8 cellular contexts compared by ENCODE assay signal in the genomic region with DNA sequence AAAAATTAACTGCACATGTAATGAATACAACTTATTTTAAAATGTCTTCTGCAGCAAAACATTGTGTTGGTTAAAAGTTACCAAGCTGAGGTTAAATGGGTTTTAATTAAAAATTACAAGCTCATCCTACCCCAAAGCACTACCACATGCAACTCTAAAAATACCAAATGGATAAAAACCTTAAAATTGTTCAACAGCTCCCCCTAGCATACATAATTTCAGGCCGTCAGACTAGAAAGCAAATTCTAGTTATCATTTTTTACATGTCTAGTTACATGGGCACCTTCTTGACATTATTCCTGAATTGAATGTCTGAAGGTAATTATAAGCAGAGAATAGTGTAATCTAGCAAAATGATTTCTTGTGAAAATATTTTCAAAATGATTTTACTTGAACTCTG.
DNase-seq lines count a peak whose midpoint lies in the region; ATAC-seq and TF ChIP-seq lines count a peak whose summit lies in the region.

No MANE protein-coding gene starts in this region.

- no peaks in the 10 kb centered on the region for H3K36me3 ChIP-seq in A673 (ENCODE audit: insufficient read depth, low read length, poor library complexity, severe bottlenecking)
- H3K36me3 ChIP-seq in upper lobe of left lung: no peaks in the 10 kb centered on the region

- no peaks in the 10 kb centered on the region for H3K9me3 ChIP-seq in A673 (ENCODE audit: low read depth, low read length, poor library complexity, severe bottlenecking)
- no peaks in the 10 kb centered on the region for H3K9me3 ChIP-seq in upper lobe of left lung

- TF ChIP-seq CTCF in A673 (conservative IDR thresholded peaks at IDR 0.05; ENCODE audit: low read depth, low read length): peak; percentile 79
- peak; percentile 55 for TF ChIP-seq CTCF in RWPE1 (conservative IDR thresholded peaks at IDR 0.05; ENCODE audit: low read depth)
- TF ChIP-seq CTCF in upper lobe of left lung (IDR thresholded peaks at IDR 0.05): peak in 5 of 6 experiments; percentile 12 to 45 (median 33)

- no peak overlapping the region for H3K4me3 ChIP-seq in A673 (ENCODE audit: low read depth, low read length, poor library complexity, severe bottlenecking)
- H3K4me3 ChIP-seq in upper lobe of left lung: no peak overlapping the region

- H3K27ac ChIP-seq in A673 (ENCODE audit: low read depth, low read length, poor library complexity, severe bottlenecking) (no peak overlapping the region), RWPE1 (no peak overlapping the region), upper lobe of left lung (no peak overlapping the region)

- ATAC-seq in Right ventricle myocardium superior (ENCODE audit: poor library complexity) (peak; percentile 75), upper lobe of left lung (ENCODE audit: low FRiP score in 2 of 2) (no peak), GM19328 (IDR thresholded peaks at IDR 0.05; ENCODE audit: unreplicated experiment) (no peak), HG03378 (IDR thresholded peaks at IDR 0.05; ENCODE audit: unreplicated experiment) (no peak), GM19467 (IDR thresholded peaks at IDR 0.05; ENCODE audit: unreplicated experiment) (no peak)

- intact Hi-C loops in A673 (cut with micrococcal nuclease; ENCODE audit: unreplicated experiment) (loop anchor here (5.0 to 10.0 kb wide), 2 partner anchors 349 to 486 kb away; no protein-coding TSS in a partner anchor), Right ventricle myocardium superior (cut with DNase I) (loop anchor here (2.0 to 5.0 kb wide), 2 partner anchors 177 to 321 kb away; partner anchors contain the start of gene C1orf21)

- no peak for TF ChIP-seq EP300 in upper lobe of left lung (IDR thresholded peaks at IDR 0.05)

- TF ChIP-seq POLR2A in upper lobe of left lung (IDR thresholded peaks at IDR 0.05): no peak

- DNase-seq in A673 (ENCODE audit: low spot score) (peak; percentile 56), HuH-7.5 (ENCODE audit: low spot score) (peak; percentile 7), RWPE1 (ENCODE audit: low spot score) (peak; percentile 16), Right ventricle myocardium superior (no peak), upper lobe of left lung (no peak)

- POLR2A ChIA-PET in A673 (lab: Charles Lee; ENCODE audit: low non-redundant PET): no interaction called here
- POLR2A ChIA-PET in RWPE1 (lab: Yijun Ruan, JAX; ENCODE audit: low non-redundant PET): no interaction called here

- no peaks in the 10 kb centered on the region for H3K27me3 ChIP-seq in A673 (replicated peaks; ENCODE audit: insufficient read depth, low read depth, low read length, poor library complexity)
- H3K27me3 ChIP-seq in upper lobe of left lung: no peaks in the 10 kb centered on the region

- BruUV-seq in A673 (replicated peaks; lab: Mats Ljungman, UMichigan): no TSS peak

- CTCF ChIA-PET in A673 (lab: Charles Lee): interaction anchor here (0.8 to 1.0 kb wide), 3 partner anchors 43 to 488 kb away, joined by 3 to 4 read pairs (median 4); no protein-coding TSS in a partner anchor
- CTCF ChIA-PET in RWPE1 (lab: Yijun Ruan, JAX): interaction anchor here (0.5 to 1.3 kb wide), 4 partner anchors 103 to 514 kb away, joined by 3 read pairs; no protein-coding TSS in a partner anchor

- peaks cover 20% of the 10 kb centered on the region for H3K4me1 ChIP-seq in A673 (ENCODE audit: insufficient read depth, low read length, poor library complexity, severe bottlenecking)
- H3K4me1 ChIP-seq in upper lobe of left lung: peaks cover 14 to 25% (median 22%) of the 10 kb centered on the region in 4 donors

- 29 to 39% methylated on average over 1 of the region's 1 CpG for WGBS in upper lobe of left lung, 2 donors

Comparison
In these comparisons a context has a peak if more than half of its experiments do, and no peak if none do; other contexts are left out.
1. DNase-seq: peak in A673 (single experiment), HuH-7.5 (single experiment) and RWPE1 (single experiment); none in Right ventricle myocardium superior (single experiment) and upper lobe of left lung (0 of 2).
2. Peak in every context shown above with its lines, with median percentiles within 50 percentile points of each other: CTCF ChIP-seq.